26 cellular contexts compared by ENCODE assay signal in genomic region chr4:17704020-17704657, GRCh38.
DNase-seq lines count a peak whose midpoint lies in the region; ATAC-seq, FAIRE-seq and TF ChIP-seq lines count a peak whose summit lies in the region.
"Had no signal": no experiment of that assay in that cellular context is flagged by ENCODE, and none has a peak within 500 bp of the region (broad histone marks: within the 10 kb centered on the region; RNA-seq: fewer than 3 reads in every experiment).

No MANE protein-coding gene starts in this region.

- peak in 3 of 4 donors; percentile 32 to 79 (median 48) for ATAC-seq in pancreas
- ATAC-seq in activated CD8-positive, alpha-beta T cell treated with anti-CD3 and anti-CD28 coated beads, Interleukin-2, amount 10 ng/mL, durations not matched to agents 7 days and 5 days: no peak
- ATAC-seq: HCT116 had no signal

- peaks cover 1% of the 10 kb centered on the region for H3K9me3 Mint-ChIP-seq in activated CD8-positive, alpha-beta T cell treated with anti-CD3 and anti-CD28 coated beads, Interleukin-2, amount 10 ng/mL, durations not matched to agents 7 days and 5 days (ENCODE audit: insufficient read depth)

- no peaks in the 10 kb centered on the region for H3K4me1 Mint-ChIP-seq in activated CD8-positive, alpha-beta T cell treated with anti-CD3 and anti-CD28 coated beads, Interleukin-2, amount 10 ng/mL, durations not matched to agents 7 days and 5 days (ENCODE audit: low read depth)
- H3K4me1 Mint-ChIP-seq: CD14-positive monocyte; CD8-positive, alpha-beta memory T cell had no signal

- no peak overlapping the region for H3K4me3 ChIP-seq in WERI-Rb-1 (ENCODE audit: low read depth, low read length)
- no peak overlapping the region for H3K4me3 ChIP-seq in pancreas

- no peak overlapping the region for H3K4me3 Mint-ChIP-seq in activated CD8-positive, alpha-beta T cell treated with anti-CD3 and anti-CD28 coated beads, Interleukin-2, amount 10 ng/mL, durations not matched to agents 7 days and 5 days
- H3K4me3 Mint-ChIP-seq: CD14-positive monocyte; CD8-positive, alpha-beta memory T cell had no signal

- WGBS in pancreas, 2 donors: 28 to 34% methylated on average over 6 of the region's 6 CpGs

- H3K27ac ChIP-seq in WERI-Rb-1 (peak overlapping the region; percentile 25), pancreas (no peak overlapping the region)
- H3K27ac ChIP-seq: HL-60, RWPE1 had no signal

- H3K36me3 ChIP-seq in WERI-Rb-1 (no peaks in the 10 kb centered on the region), pancreas (no peaks in the 10 kb centered on the region)
- H3K36me3 ChIP-seq: BE2C had no signal

- POLR2A ChIA-PET in HEK293T (lab: Yijun Ruan, JAX): no interaction called here
- POLR2A ChIA-PET in activated CD8-positive, alpha-beta T cell treated with anti-CD3 and anti-CD28 coated beads, Interleukin-2, amount 10 ng/mL, durations not matched to agents 7 days and 5 days (lab: Charles Lee): no interaction called here

- CTCF ChIA-PET in HEK293T (lab: Yijun Ruan, JAX): no interaction called here
- CTCF ChIA-PET in activated CD8-positive, alpha-beta T cell treated with anti-CD3 and anti-CD28 coated beads, Interleukin-2, amount 10 ng/mL, durations not matched to agents 7 days and 5 days (lab: Charles Lee): no interaction called here

- H3K27ac Mint-ChIP-seq in activated CD8-positive, alpha-beta T cell treated with anti-CD3 and anti-CD28 coated beads, Interleukin-2, amount 10 ng/mL, durations not matched to agents 7 days and 5 days: no peak overlapping the region
- H3K27ac Mint-ChIP-seq: CD8-positive, alpha-beta memory T cell had no signal

- DNase-seq in HEK293T (ENCODE audit: extremely low spot score) (no peak), WERI-Rb-1 (no peak), kidney tubule cell (ENCODE audit: low spot score) (peak; percentile 12), pancreas (no peak), foreskin melanocyte (no peak)
- no peak for DNase-seq in activated naive CD4-positive, alpha-beta T cell treated with anti-CD3 and anti-CD28 coated beads, Interleukin-2, amount 50 U/mL, for 16 hours
- no peak for DNase-seq in activated CD8-positive, alpha-beta T cell treated with anti-CD3 and anti-CD28 coated beads, Interleukin-2, amount 10 ng/mL, durations not matched to agents 7 days and 5 days
- DNase-seq: BE2C; CD8-positive, alpha-beta memory T cell; DND-41; Karpas-422; MV-4-11; NCI-H1105; NCI-H1436 treated with DMSO at 0.1 percent for 48 hours; NCI-H187 treated with DMSO at 0.1 percent for 48 hours; NCI-H446; NCI-H524 treated with DMSO at 0.1 percent for 48 hours; NCI-H82; NK-92 treated with Interleukin-12 subunit alpha and Interleukin-12 subunit beta, amount 100 ng/mL, for 24 hours; SHP77 had no signal

- FAIRE-seq in pancreas (lab: Jason Lieb, UNC): no peak
- FAIRE-seq: GM12892, GM19239 had no signal

- no peak for TF ChIP-seq CTCF in WERI-Rb-1 (IDR thresholded peaks at IDR 0.05; ENCODE audit: low read depth, low read length)
- no peak for TF ChIP-seq CTCF in pancreas (IDR thresholded peaks at IDR 0.05)

- intact Hi-C loops in pancreas (cut with DNase I): no loop called here

- H3K36me3 Mint-ChIP-seq in activated CD8-positive, alpha-beta T cell treated with anti-CD3 and anti-CD28 coated beads, Interleukin-2, amount 10 ng/mL, durations not matched to agents 7 days and 5 days (ENCODE audit: low read depth): no peaks in the 10 kb centered on the region
- H3K36me3 Mint-ChIP-seq: CD14-positive monocyte had no signal

- no peaks in the 10 kb centered on the region for H3K9me3 ChIP-seq in WERI-Rb-1 (ENCODE audit: severe bottlenecking)
- H3K9me3 ChIP-seq in pancreas: no peaks in the 10 kb centered on the region
- H3K9me3 ChIP-seq: BE2C had no signal

- H3K27me3 ChIP-seq in WERI-Rb-1 (ENCODE audit: insufficient read depth, low read depth, severe bottlenecking): no peaks in the 10 kb centered on the region
- no peaks in the 10 kb centered on the region for H3K27me3 ChIP-seq in pancreas
- H3K27me3 ChIP-seq: BE2C had no signal

- no peaks in the 10 kb centered on the region for H3K4me1 ChIP-seq in pancreas
- H3K4me1 ChIP-seq: BE2C had no signal

- H3K27me3 Mint-ChIP-seq in activated CD8-positive, alpha-beta T cell treated with anti-CD3 and anti-CD28 coated beads, Interleukin-2, amount 10 ng/mL, durations not matched to agents 7 days and 5 days (ENCODE audit: low read depth): peaks cover 2% of the 10 kb centered on the region

TF ChIP-seq in HEK293T, 16 proteins besides CTCF, POLR2A, EP300 and RAD21:
- TF ChIP-seq L3MBTL2 (conservative IDR thresholded peaks at IDR 0.05) (peak; percentile 66; the same call in 1 of the 2 replicates), PKNOX1 (IDR thresholded peaks at IDR 0.05) (peak; percentile 28; the same call in 1 of the 2 replicates), ARNT (IDR thresholded peaks at IDR 0.05) (no peak), FOXM1 (IDR thresholded peaks at IDR 0.05; ENCODE audit: borderline replicate concordance) (no peak)
